Comparison of ENCODE assay signal across 1 cellular context in the genomic region with DNA sequence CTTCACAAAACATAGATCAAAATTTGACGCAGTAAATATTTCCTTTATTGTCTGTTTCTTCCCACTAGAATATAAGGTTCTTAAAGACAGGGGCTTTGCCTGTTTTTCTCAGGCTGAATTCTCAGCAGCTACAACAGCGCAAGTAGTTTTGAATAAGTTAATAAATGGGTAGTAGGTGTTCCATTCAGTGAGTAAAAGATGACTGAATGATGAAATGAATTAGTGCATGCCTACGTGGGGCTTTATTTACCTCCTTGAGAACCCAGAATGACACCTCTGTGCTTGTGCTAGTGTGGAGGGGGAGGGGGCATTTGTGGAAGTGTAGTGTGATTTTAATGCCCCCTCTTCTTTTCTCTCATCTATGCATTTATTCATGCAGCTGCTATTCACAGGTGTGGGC.
TF ChIP-seq lines count a peak whose summit lies in the region.

No MANE protein-coding gene starts in this region.

TF ChIP-seq in HCT116, 20 proteins besides CTCF, POLR2A, EP300 and RAD21 (continued from another document):
- TF ChIP-seq, protein P1, sequence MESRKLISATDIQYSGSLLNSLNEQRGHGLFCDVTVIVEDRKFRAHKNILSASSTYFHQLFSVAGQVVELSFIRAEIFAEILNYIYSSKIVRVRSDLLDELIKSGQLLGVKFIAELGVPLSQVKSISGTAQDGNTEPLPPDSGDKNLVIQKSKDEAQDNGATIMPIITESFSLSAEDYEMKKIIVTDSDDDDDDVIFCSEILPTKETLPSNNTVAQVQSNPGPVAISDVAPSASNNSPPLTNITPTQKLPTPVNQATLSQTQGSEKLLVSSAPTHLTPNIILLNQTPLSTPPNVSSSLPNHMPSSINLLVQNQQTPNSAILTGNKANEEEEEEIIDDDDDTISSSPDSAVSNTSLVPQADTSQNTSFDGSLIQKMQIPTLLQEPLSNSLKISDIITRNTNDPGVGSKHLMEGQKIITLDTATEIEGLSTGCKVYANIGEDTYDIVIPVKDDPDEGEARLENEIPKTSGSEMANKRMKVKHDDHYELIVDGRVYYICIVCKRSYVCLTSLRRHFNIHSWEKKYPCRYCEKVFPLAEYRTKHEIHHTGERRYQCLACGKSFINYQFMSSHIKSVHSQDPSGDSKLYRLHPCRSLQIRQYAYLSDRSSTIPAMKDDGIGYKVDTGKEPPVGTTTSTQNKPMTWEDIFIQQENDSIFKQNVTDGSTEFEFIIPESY (IDR thresholded peaks at IDR 0.05; ENCODE audit: extremely low read depth, insufficient replicate concordance, low read length): no peak
- TF ChIP-seq CEBPB (IDR thresholded peaks at IDR 0.05; ENCODE audit: low read depth) (no peak), FOSL1 (IDR thresholded peaks at IDR 0.05; ENCODE audit: low read depth) (no peak), SP1 (IDR thresholded peaks at IDR 0.05; ENCODE audit: low read depth) (no peak), ELF1 (IDR thresholded peaks at IDR 0.05; ENCODE audit: borderline replicate concordance, low read depth) (no peak), ZNF274 (IDR thresholded peaks at IDR 0.05; ENCODE audit: low read depth, low read length) (no peak), POLR2AphosphoS5 (IDR thresholded peaks at IDR 0.05; ENCODE audit: low read depth, low read length) (no peak), YY1 (IDR thresholded peaks at IDR 0.05; ENCODE audit: extremely low read depth, insufficient replicate concordance, low read depth, low read length) (no peak), CBX3 (IDR thresholded peaks at IDR 0.05; ENCODE audit: low read depth) (no peak), EZH2 (IDR thresholded peaks at IDR 0.05) (no peak)
- TF ChIP-seq, protein P2, sequence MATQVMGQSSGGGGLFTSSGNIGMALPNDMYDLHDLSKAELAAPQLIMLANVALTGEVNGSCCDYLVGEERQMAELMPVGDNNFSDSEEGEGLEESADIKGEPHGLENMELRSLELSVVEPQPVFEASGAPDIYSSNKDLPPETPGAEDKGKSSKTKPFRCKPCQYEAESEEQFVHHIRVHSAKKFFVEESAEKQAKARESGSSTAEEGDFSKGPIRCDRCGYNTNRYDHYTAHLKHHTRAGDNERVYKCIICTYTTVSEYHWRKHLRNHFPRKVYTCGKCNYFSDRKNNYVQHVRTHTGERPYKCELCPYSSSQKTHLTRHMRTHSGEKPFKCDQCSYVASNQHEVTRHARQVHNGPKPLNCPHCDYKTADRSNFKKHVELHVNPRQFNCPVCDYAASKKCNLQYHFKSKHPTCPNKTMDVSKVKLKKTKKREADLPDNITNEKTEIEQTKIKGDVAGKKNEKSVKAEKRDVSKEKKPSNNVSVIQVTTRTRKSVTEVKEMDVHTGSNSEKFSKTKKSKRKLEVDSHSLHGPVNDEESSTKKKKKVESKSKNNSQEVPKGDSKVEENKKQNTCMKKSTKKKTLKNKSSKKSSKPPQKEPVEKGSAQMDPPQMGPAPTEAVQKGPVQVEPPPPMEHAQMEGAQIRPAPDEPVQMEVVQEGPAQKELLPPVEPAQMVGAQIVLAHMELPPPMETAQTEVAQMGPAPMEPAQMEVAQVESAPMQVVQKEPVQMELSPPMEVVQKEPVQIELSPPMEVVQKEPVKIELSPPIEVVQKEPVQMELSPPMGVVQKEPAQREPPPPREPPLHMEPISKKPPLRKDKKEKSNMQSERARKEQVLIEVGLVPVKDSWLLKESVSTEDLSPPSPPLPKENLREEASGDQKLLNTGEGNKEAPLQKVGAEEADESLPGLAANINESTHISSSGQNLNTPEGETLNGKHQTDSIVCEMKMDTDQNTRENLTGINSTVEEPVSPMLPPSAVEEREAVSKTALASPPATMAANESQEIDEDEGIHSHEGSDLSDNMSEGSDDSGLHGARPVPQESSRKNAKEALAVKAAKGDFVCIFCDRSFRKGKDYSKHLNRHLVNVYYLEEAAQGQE (IDR thresholded peaks at IDR 0.05; ENCODE audit: low read depth): no peak
TF ChIP-seq in HCT116: peak in this region for 0.
